In the genomic region with DNA sequence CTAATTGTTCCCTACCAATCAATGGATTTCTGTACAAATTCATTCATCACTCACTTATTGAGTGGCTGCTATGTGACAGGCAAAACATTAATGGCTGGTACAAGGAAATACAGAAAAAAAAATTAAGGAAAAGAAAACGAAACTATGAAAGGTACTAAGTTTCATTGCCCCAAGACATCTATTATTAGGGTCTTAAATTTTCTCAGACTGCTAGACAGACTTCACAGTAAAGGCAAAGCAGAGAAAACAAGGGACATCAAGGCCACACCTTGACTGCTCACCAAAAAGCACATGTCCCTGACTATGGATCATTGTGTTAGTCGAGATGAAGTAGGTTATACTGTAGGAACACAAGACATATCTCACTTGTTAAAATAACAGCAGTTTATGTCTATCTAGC, we compare ENCODE assay signal across 22 cellular contexts. TPM values are rescaled to one million over a fixed set of nuclear protein-coding genes. Genes with fewer than 3 reads are reported as not detected.
"Had no signal": no experiment of that assay in that cellular context is flagged by ENCODE, and none has a peak within 500 bp of the region (broad histone marks: within the 10 kb centered on the region; RNA-seq: fewer than 3 reads in every experiment).

No MANE protein-coding gene starts in this region.

- H3K4me2 ChIP-seq: hepatocyte had no signal

- DNase-seq: dermis blood vessel endothelial cell; dorsolateral prefrontal cortex; effector CD4-positive, alpha-beta T cell; effector memory CD4-positive, alpha-beta T cell; foreskin keratinocyte; heart left ventricle; left cardiac atrium; left lung; left ventricle myocardium superior; lower lobe of right lung; mesenchymal stem cell; mucosa of descending colon; naive B cell; naive thymus-derived CD8-positive, alpha-beta T cell had no signal

- H3K36me3 ChIP-seq: esophagus muscularis mucosa, gastroesophageal sphincter, heart left ventricle, left lung, lower lobe of right lung had no signal

- ATAC-seq: foreskin keratinocyte; gastroesophageal sphincter; heart left ventricle; left cardiac atrium; left lung; left ventricle myocardium superior; lower lobe of right lung; mucosa of descending colon; naive thymus-derived CD8-positive, alpha-beta T cell had no signal

- FAIRE-seq: endothelial cell of umbilical vein, frontal cortex, islet of Langerhans, keratinocyte had no signal

- H3K4me3 ChIP-seq: coronary artery, dorsolateral prefrontal cortex, esophagus muscularis mucosa, gastroesophageal sphincter, heart left ventricle, hepatocyte, left lung, lower lobe of right lung, mucosa of descending colon had no signal

- H3K4me1 ChIP-seq: foreskin keratinocyte, gastroesophageal sphincter, heart left ventricle, left lung, lower lobe of right lung had no signal

- H3K27ac ChIP-seq: coronary artery, dorsolateral prefrontal cortex, esophagus muscularis mucosa, foreskin keratinocyte, gastroesophageal sphincter, heart left ventricle, hepatocyte, left lung, lower lobe of right lung had no signal

- H2AFZ ChIP-seq: hepatocyte had no signal

- H3K27me3 ChIP-seq: dorsolateral prefrontal cortex, esophagus muscularis mucosa, foreskin keratinocyte, gastroesophageal sphincter, heart left ventricle, hepatocyte, left lung had no signal

- H3K79me2 ChIP-seq: hepatocyte had no signal

- H3K9me3 ChIP-seq: esophagus muscularis mucosa, gastroesophageal sphincter, heart left ventricle, left lung, lower lobe of right lung, mucosa of descending colon had no signal

RNA-seq across cellular contexts. Expression of a gene that starts 36.5 kb away (rescaled TPM):
- total RNA-seq: foreskin keratinocyte; naive thymus-derived CD8-positive, alpha-beta T cell had no signal
- polyA plus RNA-seq: foreskin keratinocyte had no signal
